33 cellular contexts compared by ENCODE assay signal in the genomic region with DNA sequence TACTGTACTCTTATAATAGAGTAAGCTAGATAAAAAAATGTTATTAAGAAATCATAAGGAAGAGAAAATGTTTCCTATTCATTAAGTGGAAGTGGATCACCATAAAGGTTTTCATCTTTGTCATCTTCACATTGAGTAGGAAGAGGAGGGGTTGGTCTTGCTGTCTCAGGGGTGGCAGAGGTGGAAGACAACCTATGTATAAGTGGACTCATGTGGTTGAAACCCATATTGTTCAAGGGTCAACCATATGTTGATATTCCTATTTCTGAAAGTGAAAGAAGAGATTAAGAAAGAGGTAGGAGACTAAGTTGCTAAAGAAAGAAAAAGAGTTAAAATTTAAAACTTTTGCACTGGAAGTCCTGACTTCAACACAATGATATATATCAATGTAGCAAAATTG. TPM values are rescaled to one million over a fixed set of nuclear protein-coding genes. Genes with fewer than 3 reads are reported as not detected.
"Had no signal": no experiment of that assay in that cellular context is flagged by ENCODE, and none has a peak within 500 bp of the region (broad histone marks: within the 10 kb centered on the region; RNA-seq: fewer than 3 reads in every experiment).

No MANE protein-coding gene starts in this region.

- H3K9me3 Mint-ChIP-seq: stimulated activated effector memory CD8-positive, alpha-beta T cell treated with anti-CD3 and anti-CD28 coated beads, Interleukin-12 subunit alpha, Interleukin-12 subunit beta, amount 100 ng/mL, for 72 hours; stimulated activated memory B cell treated with anti-CD40 and anti-IgM and Interleukin-4, amounts not matched to agents 10 μg/mL and 1 μg/mL and 100 μg/mL, for 72 hours; type B pancreatic cell had no signal

- H3K27ac ChIP-seq: stomach, suprapubic skin, testis, thoracic aorta, thyroid gland, tibial artery, tibial nerve, transverse colon, upper lobe of left lung, upper lobe of right lung, uterus, vagina had no signal

- H3K4me3 Mint-ChIP-seq: stimulated activated effector memory CD8-positive, alpha-beta T cell treated with anti-CD3 and anti-CD28 coated beads, Interleukin-12 subunit alpha, Interleukin-12 subunit beta, amount 100 ng/mL, for 72 hours; stimulated activated memory B cell treated with anti-CD40 and anti-IgM and Interleukin-4, amounts not matched to agents 10 μg/mL and 1 μg/mL and 100 μg/mL, for 72 hours; stimulated activated naive B cell treated with anti-CD40 and anti-IgM and Interleukin-4, amounts not matched to agents 10 μg/mL and 1 μg/mL and 100 μg/mL, for 72 hours; stimulated activated naive CD8-positive, alpha-beta T cell treated with anti-CD3 and anti-CD28 coated beads, Interleukin-15, amount 100 ng/mL, for 72 hours; stimulated activated naive CD8-positive, alpha-beta T cell treated with anti-CD3 and anti-CD28 coated beads, Interleukin-15, Interleukin-2, amounts not matched to agents 100 ng/mL and 50 ng/mL, for 24 hours; type B pancreatic cell had no signal

- H3K4me3 ChIP-seq: stomach, suprapubic skin, testis, thoracic aorta, thyroid gland, tibial artery, tibial nerve, transverse colon, upper lobe of left lung, upper lobe of right lung, uterus, vagina had no signal

- DNase-seq: stimulated activated CD4-positive, alpha-beta T cell treated with anti-CD3 and anti-CD28 coated beads, Interleukin-2, amount 100 ng/mL, for 48 hours; stimulated activated CD4-positive, alpha-beta T cell treated with anti-CD3 and anti-CD28 coated beads, Interleukin-4, amount 100 ng/mL, for 1 hour; stimulated activated CD4-positive, alpha-beta T cell treated with anti-CD3 and anti-CD28 coated beads, Interleukin-4, amount 100 ng/mL, for 24 hours; stimulated activated CD4-positive, alpha-beta T cell treated with anti-CD3 and anti-CD28 coated beads, Interleukin-4, amount 100 ng/mL, for 4 hours; stimulated activated CD8-positive, alpha-beta memory T cell treated with anti-CD3 and anti-CD28 coated beads, Interleukin-4, amount 100 ng/mL, for 48 hours; stimulated activated naive B cell treated with anti-CD40 and anti-IgM and Interleukin-4, amounts not matched to agents 10 μg/mL and 1 μg/mL and 100 μg/mL, for 72 hours; stimulated activated naive CD4-positive, alpha-beta T cell; stimulated activated naive CD4-positive, alpha-beta T cell treated with Interleukin-2 at 50 U/mL for 16 hours; stimulated activated naive CD8-positive, alpha-beta T cell treated with anti-CD3 and anti-CD28 coated beads, Interleukin-15, amount 100 ng/mL, for 72 hours; stimulated activated naive CD8-positive, alpha-beta T cell treated with anti-CD3 and anti-CD28 coated beads, Interleukin-15, Interleukin-2, amounts not matched to agents 100 U/mL and 50 U/mL, for 24 hours; stomach; substantia nigra; testis; thyroid gland; tibial artery; transverse colon; trophoblast cell; upper lobe of left lung; upper lobe of right lung; uterus had no signal

- H3K4me1 ChIP-seq: stomach, suprapubic skin, testis, thyroid gland, tibial artery, tibial nerve, transverse colon, upper lobe of left lung, upper lobe of right lung, uterus, vagina had no signal

- H3K4me1 Mint-ChIP-seq: stimulated activated effector memory CD8-positive, alpha-beta T cell treated with anti-CD3 and anti-CD28 coated beads, Interleukin-12 subunit alpha, Interleukin-12 subunit beta, amount 100 ng/mL, for 72 hours; stimulated activated memory B cell treated with anti-CD40 and anti-IgM and Interleukin-4, amounts not matched to agents 10 μg/mL and 1 μg/mL and 100 μg/mL, for 72 hours; stimulated activated naive B cell treated with anti-CD40 and anti-IgM and Interleukin-4, amounts not matched to agents 10 μg/mL and 1 μg/mL and 100 μg/mL, for 72 hours; stimulated activated naive CD8-positive, alpha-beta T cell treated with anti-CD3 and anti-CD28 coated beads, Interleukin-15, amount 100 ng/mL, for 72 hours had no signal

- H3K9me3 ChIP-seq: stomach, suprapubic skin, testis, thoracic aorta, thyroid gland, tibial artery, tibial nerve, transverse colon, upper lobe of left lung, upper lobe of right lung, uterus, vagina had no signal

- H3K27ac Mint-ChIP-seq: stimulated activated effector memory CD8-positive, alpha-beta T cell treated with anti-CD3 and anti-CD28 coated beads, Interleukin-12 subunit alpha, Interleukin-12 subunit beta, amount 100 ng/mL, for 72 hours; stimulated activated memory B cell treated with anti-CD40 and anti-IgM and Interleukin-4, amounts not matched to agents 10 μg/mL and 1 μg/mL and 100 μg/mL, for 72 hours; stimulated activated naive B cell treated with anti-CD40 and anti-IgM and Interleukin-4, amounts not matched to agents 10 μg/mL and 1 μg/mL and 100 μg/mL, for 72 hours; stimulated activated naive CD8-positive, alpha-beta T cell treated with anti-CD3 and anti-CD28 coated beads, Interleukin-15, amount 100 ng/mL, for 72 hours; stimulated activated naive CD8-positive, alpha-beta T cell treated with anti-CD3 and anti-CD28 coated beads, Interleukin-15, Interleukin-2, amounts not matched to agents 100 ng/mL and 50 ng/mL, for 24 hours; type B pancreatic cell had no signal

- H3K27me3 ChIP-seq: stomach, suprapubic skin, testis, thyroid gland, tibial artery, tibial nerve, transverse colon, upper lobe of left lung, upper lobe of right lung, uterus, vagina had no signal

- H3K36me3 ChIP-seq: stomach, suprapubic skin, thoracic aorta, thyroid gland, tibial artery, tibial nerve, transverse colon, upper lobe of left lung, upper lobe of right lung, uterus, vagina had no signal

- FAIRE-seq: urothelium cell line had no signal

- H3K27me3 Mint-ChIP-seq: stimulated activated memory B cell treated with anti-CD40 and anti-IgM and Interleukin-4, amounts not matched to agents 10 μg/mL and 1 μg/mL and 100 μg/mL, for 72 hours; stimulated activated naive B cell treated with anti-CD40 and anti-IgM and Interleukin-4, amounts not matched to agents 10 μg/mL and 1 μg/mL and 100 μg/mL, for 72 hours; stimulated activated naive CD8-positive, alpha-beta T cell treated with anti-CD3 and anti-CD28 coated beads, Interleukin-15, amount 100 ng/mL, for 72 hours; stimulated activated naive CD8-positive, alpha-beta T cell treated with anti-CD3 and anti-CD28 coated beads, Interleukin-15, Interleukin-2, amounts not matched to agents 100 ng/mL and 50 ng/mL, for 24 hours; type B pancreatic cell had no signal

- ATAC-seq: stimulated activated effector memory CD8-positive, alpha-beta T cell treated with anti-CD3 and anti-CD28 coated beads, Interleukin-12 subunit alpha, Interleukin-12 subunit beta, amount 100 ng/mL, for 72 hours; stimulated activated naive B cell treated with anti-CD40 and anti-IgM and Interleukin-4, amounts not matched to agents 10 μg/mL and 1 μg/mL and 100 μg/mL, for 72 hours; stimulated activated naive CD8-positive, alpha-beta T cell treated with anti-CD3 and anti-CD28 coated beads, Interleukin-15, amount 100 ng/mL, for 72 hours; stimulated activated naive CD8-positive, alpha-beta T cell treated with anti-CD3 and anti-CD28 coated beads, Interleukin-15, Interleukin-2, amounts not matched to agents 100 U/mL and 50 U/mL, for 24 hours; upper lobe of right lung had no signal

- H3K36me3 Mint-ChIP-seq: stimulated activated effector memory CD8-positive, alpha-beta T cell treated with anti-CD3 and anti-CD28 coated beads, Interleukin-12 subunit alpha, Interleukin-12 subunit beta, amount 100 ng/mL, for 72 hours; stimulated activated memory B cell treated with anti-CD40 and anti-IgM and Interleukin-4, amounts not matched to agents 10 μg/mL and 1 μg/mL and 100 μg/mL, for 72 hours; stimulated activated naive B cell treated with anti-CD40 and anti-IgM and Interleukin-4, amounts not matched to agents 10 μg/mL and 1 μg/mL and 100 μg/mL, for 72 hours; type B pancreatic cell had no signal

RNA-seq across cellular contexts. Expression of a gene that starts 4.9 kb away (rescaled TPM):
- total RNA-seq: stomach, subcutaneous adipose tissue, suprapubic skin, temporal lobe, testis, thoracic aorta, thyroid gland, tibial nerve, transverse colon, upper lobe of left lung, upper lobe of right lung, ureter, urinary bladder, uterus, vagina had no signal
- polyA plus RNA-seq: stomach, urinary bladder had no signal
